27 cellular contexts compared by ENCODE assay signal in genomic region chr3:182028081-182028480, GRCh38.
A peak's percentile ranks its signal among the peaks of the same experiment; 100 is the strongest.
DNase-seq lines count a peak whose midpoint lies in the region; ATAC-seq, FAIRE-seq and TF ChIP-seq lines count a peak whose summit lies in the region.
"Had no signal": no experiment of that assay in that cellular context is flagged by ENCODE, and none has a peak within 500 bp of the region (broad histone marks: within the 10 kb centered on the region; RNA-seq: fewer than 3 reads in every experiment).

No MANE protein-coding gene starts in this region.

- H3K27ac ChIP-seq in GM23338 (ENCODE audit: low read depth) (no peak overlapping the region), smooth muscle cell (ENCODE audit: low read depth) (peak overlapping the region; percentile 75), left ventricle myocardium inferior (replicated peaks) (no peak overlapping the region)
- H3K27ac ChIP-seq: BLaER1, right atrium auricular region, spleen, thoracic aorta, uterus had no signal

- H3K4me2 ChIP-seq in GM23338 (no peak overlapping the region), smooth muscle cell (peak overlapping the region; percentile 43)
- H3K4me2 ChIP-seq: BLaER1 had no signal

- peak overlapping the region; percentile 45; the same call in 1 of the 2 replicates for H2AFZ ChIP-seq in GM23338
- no peak overlapping the region for H2AFZ ChIP-seq in smooth muscle cell (ENCODE audit: low read depth)

- H3K36me3 ChIP-seq in GM23338 (ENCODE audit: insufficient read depth) (no peaks in the 10 kb centered on the region), bronchial epithelial cell (ENCODE audit: control insufficient read depth, insufficient read depth, low read length) (no peaks in the 10 kb centered on the region), smooth muscle cell (ENCODE audit: low read depth) (no peaks in the 10 kb centered on the region), left ventricle myocardium inferior (no peaks in the 10 kb centered on the region)
- H3K36me3 ChIP-seq: BLaER1, right atrium auricular region, spleen, thoracic aorta, uterus had no signal

- DNase-seq in GM23338 (ENCODE audit: low spot score) (no peak), NCI-H524 (lab: John Stamatoyannopoulos, UW) (peak; percentile 39 to 69), bronchial epithelial cell (ENCODE audit: low read depth) (peak; percentile 12), smooth muscle cell (lab: John Stamatoyannopoulos, UW; ENCODE audit: unreplicated experiment) (no peak), left ventricle myocardium inferior (no peak), Right ventricle myocardium inferior (ENCODE audit: missing footprints) (no peak)
- DNase-seq in activated T-helper 2 cell treated with anti-CD3 and anti-CD28 coated beads, Interferon-gamma antibody, Interleukin-2, Interleukin-4, amounts not matched to agents 10 μg/mL and 5 μg/mL and 100 μg/mL, durations not matched to agents 14 hours and 24 hours and 36 hours (ENCODE audit: low spot score): no peak
- DNase-seq: activated CD4-positive, alpha-beta T cell treated with anti-CD3 and anti-CD28 coated beads, Interleukin-2, amount 50 U/mL, for 1 hour; activated gamma-delta T cell; activated naive CD8-positive, alpha-beta T cell treated with anti-CD3 and anti-CD28 coated beads for 36 hours; activated T-cell treated with anti-CD3 and anti-CD28 coated beads, Interleukin-2, amount 50 U/mL, for 24 hours; anterior cingulate cortex; central memory CD4-positive, alpha-beta T cell; DMS53; effector memory CD8-positive, alpha-beta T cell; immature natural killer cell; IMR-90; NCI-H146; NK-92 treated with Interleukin-12 subunit alpha and Interleukin-12 subunit beta, amount 100 ng/mL, for 24 hours; spleen; stimulated activated naive CD8-positive, alpha-beta T cell treated with anti-CD3 and anti-CD28 coated beads, Interleukin-15, amount 100 ng/mL, for 72 hours; T-helper 9 cell; uterus had no signal

- H3K36me3 Mint-ChIP-seq in GM23338 (ENCODE audit: low read depth): no peaks in the 10 kb centered on the region
- H3K36me3 Mint-ChIP-seq in activated T-helper 2 cell treated with anti-CD3 and anti-CD28 coated beads, Interferon-gamma antibody, Interleukin-2, Interleukin-4, amounts not matched to agents 10 μg/mL and 5 μg/mL and 100 μg/mL, durations not matched to agents 14 hours and 24 hours and 36 hours (ENCODE audit: low read depth): no peaks in the 10 kb centered on the region
- H3K36me3 Mint-ChIP-seq: activated naive CD8-positive, alpha-beta T cell treated with anti-CD3 and anti-CD28 coated beads for 36 hours; immature natural killer cell had no signal

- H3K27ac Mint-ChIP-seq in GM23338: no peak overlapping the region
- no peak overlapping the region for H3K27ac Mint-ChIP-seq in activated T-helper 2 cell treated with anti-CD3 and anti-CD28 coated beads, Interferon-gamma antibody, Interleukin-2, Interleukin-4, amounts not matched to agents 10 μg/mL and 5 μg/mL and 100 μg/mL, durations not matched to agents 14 hours and 24 hours and 36 hours
- H3K27ac Mint-ChIP-seq: activated naive CD8-positive, alpha-beta T cell treated with anti-CD3 and anti-CD28 coated beads for 36 hours; activated T-cell treated with anti-CD3 and anti-CD28 coated beads, Interleukin-2, amount 50 U/mL, for 24 hours; effector memory CD8-positive, alpha-beta T cell; immature natural killer cell; stimulated activated naive CD8-positive, alpha-beta T cell treated with anti-CD3 and anti-CD28 coated beads, Interleukin-15, amount 100 ng/mL, for 72 hours had no signal

- intact Hi-C loops in left ventricle myocardium inferior (cut with micrococcal nuclease): no loop called here
- intact Hi-C loops in activated T-helper 2 cell treated with anti-CD3 and anti-CD28 coated beads, Interferon-gamma antibody, Interleukin-2, Interleukin-4, amounts not matched to agents 10 μg/mL and 5 μg/mL and 100 μg/mL, durations not matched to agents 14 hours and 24 hours and 36 hours (cut with micrococcal nuclease): no loop called here
- intact Hi-C loops in Right ventricle myocardium inferior (cut with DNase I): no loop called here

- TF ChIP-seq CTCF in GM23338 (conservative IDR thresholded peaks at IDR 0.05; ENCODE audit: low read depth in 2 of 2) (no peak), bronchial epithelial cell (IDR thresholded peaks at IDR 0.05; ENCODE audit: insufficient read depth, low read length, severe bottlenecking) (no peak), smooth muscle cell (IDR thresholded peaks at IDR 0.05; ENCODE audit: borderline replicate concordance, insufficient read depth, poor library complexity, severe bottlenecking) (no peak), left ventricle myocardium inferior (IDR thresholded peaks at IDR 0.05; ENCODE audit: borderline replicate concordance) (no peak)

- FAIRE-seq in bronchial epithelial cell (lab: Jason Lieb, UNC): peak; percentile 68
- FAIRE-seq: G401.6 had no signal

- H3F3A ChIP-seq in GM23338 (replicated peaks; ENCODE audit: low read depth) (no peaks in the 10 kb centered on the region), smooth muscle cell (ENCODE audit: low read depth) (no peaks in the 10 kb centered on the region)

- no peak overlapping the region for H3K4me3 Mint-ChIP-seq in GM23338
- H3K4me3 Mint-ChIP-seq in activated T-helper 2 cell treated with anti-CD3 and anti-CD28 coated beads, Interferon-gamma antibody, Interleukin-2, Interleukin-4, amounts not matched to agents 10 μg/mL and 5 μg/mL and 100 μg/mL, durations not matched to agents 14 hours and 24 hours and 36 hours (ENCODE audit: low read depth): no peak overlapping the region
- H3K4me3 Mint-ChIP-seq: activated naive CD8-positive, alpha-beta T cell treated with anti-CD3 and anti-CD28 coated beads for 36 hours; activated T-cell treated with anti-CD3 and anti-CD28 coated beads, Interleukin-2, amount 50 U/mL, for 24 hours; effector memory CD8-positive, alpha-beta T cell; immature natural killer cell; stimulated activated naive CD8-positive, alpha-beta T cell treated with anti-CD3 and anti-CD28 coated beads, Interleukin-15, amount 100 ng/mL, for 72 hours had no signal

- H3K9me3 Mint-ChIP-seq in GM23338: no peaks in the 10 kb centered on the region
- no peaks in the 10 kb centered on the region for H3K9me3 Mint-ChIP-seq in activated T-helper 2 cell treated with anti-CD3 and anti-CD28 coated beads, Interferon-gamma antibody, Interleukin-2, Interleukin-4, amounts not matched to agents 10 μg/mL and 5 μg/mL and 100 μg/mL, durations not matched to agents 14 hours and 24 hours and 36 hours
- H3K9me3 Mint-ChIP-seq: activated naive CD8-positive, alpha-beta T cell treated with anti-CD3 and anti-CD28 coated beads for 36 hours; activated T-cell treated with anti-CD3 and anti-CD28 coated beads, Interleukin-2, amount 50 U/mL, for 24 hours had no signal

- H3K4me3 ChIP-seq in GM23338 (no peak overlapping the region), bronchial epithelial cell (ENCODE audit: low read depth, low read length) (no peak overlapping the region), smooth muscle cell (no peak overlapping the region), left ventricle myocardium inferior (no peak overlapping the region)
- H3K4me3 ChIP-seq: BLaER1, right atrium auricular region, spleen, thoracic aorta, uterus had no signal

- no peaks in the 10 kb centered on the region; the same call in 1 of the 2 replicates for H3K9me2 ChIP-seq in GM23338 (ENCODE audit: insufficient read depth)

- H3K27me3 ChIP-seq in GM23338 (ENCODE audit: insufficient read depth) (no peaks in the 10 kb centered on the region), bronchial epithelial cell (ENCODE audit: control insufficient read depth, insufficient read depth, low read length) (no peaks in the 10 kb centered on the region), smooth muscle cell (ENCODE audit: low read depth) (peaks cover 12% of the 10 kb centered on the region), left ventricle myocardium inferior (ENCODE audit: low read depth) (no peaks in the 10 kb centered on the region)
- H3K27me3 ChIP-seq: BLaER1, right atrium auricular region, spleen, uterus had no signal

- H3K4me1 ChIP-seq in GM23338 (ENCODE audit: insufficient read depth): no peaks in the 10 kb centered on the region
- H3K4me1 ChIP-seq in smooth muscle cell (ENCODE audit: low read depth): no peaks in the 10 kb centered on the region
- H3K4me1 ChIP-seq in left ventricle myocardium inferior: no peaks in the 10 kb centered on the region
- H3K4me1 ChIP-seq: BLaER1, right atrium auricular region, spleen, uterus had no signal

- 50% methylated on average over 3 of the region's 3 CpGs for WGBS in smooth muscle cell (ENCODE audit: low lambda C conversion rate)

- H3K4me1 Mint-ChIP-seq in GM23338: peaks cover 5% of the 10 kb centered on the region; the same call in 2 of the 3 replicates
- no peaks in the 10 kb centered on the region for H3K4me1 Mint-ChIP-seq in activated T-helper 2 cell treated with anti-CD3 and anti-CD28 coated beads, Interferon-gamma antibody, Interleukin-2, Interleukin-4, amounts not matched to agents 10 μg/mL and 5 μg/mL and 100 μg/mL, durations not matched to agents 14 hours and 24 hours and 36 hours (ENCODE audit: low read depth)
- H3K4me1 Mint-ChIP-seq: activated naive CD8-positive, alpha-beta T cell treated with anti-CD3 and anti-CD28 coated beads for 36 hours; immature natural killer cell; stimulated activated naive CD8-positive, alpha-beta T cell treated with anti-CD3 and anti-CD28 coated beads, Interleukin-15, amount 100 ng/mL, for 72 hours had no signal

- no peak overlapping the region for H3K9ac ChIP-seq in smooth muscle cell (ENCODE audit: low read depth)
- H3K9ac ChIP-seq: BLaER1 had no signal

- no peaks in the 10 kb centered on the region for H3K79me2 ChIP-seq in GM23338 (replicated peaks; ENCODE audit: insufficient read depth)
- H3K79me2 ChIP-seq in smooth muscle cell (ENCODE audit: low read depth): no peaks in the 10 kb centered on the region

- H3K27me3 Mint-ChIP-seq in GM23338 (ENCODE audit: insufficient read depth, low read depth, poor library complexity): peaks cover 2% of the 10 kb centered on the region
- H3K27me3 Mint-ChIP-seq in activated T-helper 2 cell treated with anti-CD3 and anti-CD28 coated beads, Interferon-gamma antibody, Interleukin-2, Interleukin-4, amounts not matched to agents 10 μg/mL and 5 μg/mL and 100 μg/mL, durations not matched to agents 14 hours and 24 hours and 36 hours (ENCODE audit: low read depth): no peaks in the 10 kb centered on the region
- H3K27me3 Mint-ChIP-seq: activated naive CD8-positive, alpha-beta T cell treated with anti-CD3 and anti-CD28 coated beads for 36 hours; activated T-cell treated with anti-CD3 and anti-CD28 coated beads, Interleukin-2, amount 50 U/mL, for 24 hours; effector memory CD8-positive, alpha-beta T cell; stimulated activated naive CD8-positive, alpha-beta T cell treated with anti-CD3 and anti-CD28 coated beads, Interleukin-15, amount 100 ng/mL, for 72 hours had no signal

- no peak for ATAC-seq in GM23338
- ATAC-seq in Right ventricle myocardium inferior: no peak
- ATAC-seq: effector memory CD8-positive, alpha-beta T cell; stimulated activated naive CD8-positive, alpha-beta T cell treated with anti-CD3 and anti-CD28 coated beads, Interleukin-15, amount 100 ng/mL, for 72 hours had no signal

- H4K20me1 ChIP-seq in GM23338 (replicated peaks; ENCODE audit: insufficient read depth) (no peaks in the 10 kb centered on the region), smooth muscle cell (ENCODE audit: low read depth) (no peaks in the 10 kb centered on the region)
- H4K20me1 ChIP-seq: BLaER1 had no signal

- H3K9me3 ChIP-seq in smooth muscle cell (replicated peaks; ENCODE audit: low read depth) (no peaks in the 10 kb centered on the region), left ventricle myocardium inferior (replicated peaks) (no peaks in the 10 kb centered on the region)
- H3K9me3 ChIP-seq: BLaER1, right atrium auricular region, spleen, thoracic aorta, uterus had no signal

Comparison
In these comparisons a context has a peak if more than half of its experiments do, and no peak if none do; other contexts are left out.
1. DNase-seq: peak in NCI-H524 (2 of 2) and bronchial epithelial cell (single experiment); none in GM23338 (single experiment), smooth muscle cell (single experiment), left ventricle myocardium inferior (single experiment), activated T-helper 2 cell treated with anti-CD3 and anti-CD28 coated beads, Interferon-gamma antibody, Interleukin-2, Interleukin-4, amounts not matched to agents 10 μg/mL and 5 μg/mL and 100 μg/mL, durations not matched to agents 14 hours and 24 hours and 36 hours (single experiment) and Right ventricle myocardium inferior (single experiment).